In the genomic region with DNA sequence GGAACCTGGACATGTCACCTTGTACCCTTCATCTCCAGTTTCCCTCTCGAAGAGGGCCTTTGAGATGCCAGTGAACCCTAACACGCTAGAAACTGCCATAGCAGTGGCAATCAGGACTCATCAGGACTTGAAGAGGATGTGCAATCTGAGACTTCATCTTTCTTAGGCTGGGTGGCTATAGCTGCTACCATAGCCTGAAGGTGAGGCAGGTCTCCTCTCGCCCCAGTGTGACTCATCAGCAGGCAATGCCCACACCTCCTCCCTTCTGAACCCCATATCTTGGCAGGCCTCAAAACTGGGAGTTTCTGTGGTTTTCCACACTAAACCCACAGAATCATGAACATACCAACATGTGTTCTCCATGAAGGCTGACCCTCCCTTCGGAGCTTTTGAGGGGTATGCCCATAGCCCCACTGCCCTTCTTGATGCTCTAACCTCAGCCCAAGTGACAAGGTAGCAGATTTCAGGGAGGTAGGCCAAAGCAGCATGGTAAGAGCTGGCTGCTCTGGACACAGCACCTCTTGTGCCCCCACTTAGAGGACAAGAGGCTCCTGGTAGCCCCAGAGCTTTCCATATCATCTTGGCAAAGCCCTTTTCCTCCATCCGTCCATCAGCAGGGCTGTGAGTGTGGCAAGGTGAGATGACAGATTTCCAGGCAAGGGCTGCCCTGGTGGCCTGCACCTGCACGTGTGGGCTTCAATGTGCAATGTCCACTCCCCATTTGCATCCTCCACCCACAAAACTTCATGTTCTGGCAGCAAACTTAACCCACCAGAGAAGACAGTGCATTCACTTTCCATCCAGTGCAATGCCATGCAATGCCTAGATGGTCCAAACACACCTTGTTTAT, we compare ENCODE assay signal across 8 cellular contexts. TPM values are rescaled to one million over a fixed set of nuclear protein-coding genes. Genes with fewer than 3 reads are reported as not detected.
DNase-seq lines count a peak whose midpoint lies in the region; ATAC-seq and TF ChIP-seq lines count a peak whose summit lies in the region.

No MANE protein-coding gene starts in this region.

- peaks cover 3% of the 10 kb centered on the region for H3K36me3 Mint-ChIP-seq in activated naive CD4-positive, alpha-beta T cell treated with anti-CD3 and anti-CD28 coated beads for 36 hours (ENCODE audit: low read depth)
- peaks cover 14% of the 10 kb centered on the region for H3K36me3 Mint-ChIP-seq in activated CD4-positive, alpha-beta memory T cell treated with anti-CD3 and anti-CD28 coated beads, Interleukin-2, amount 10 ng/mL, durations not matched to agents 7 days and 5 days (ENCODE audit: low read depth)
- peaks cover 30% of the 10 kb centered on the region for H3K36me3 Mint-ChIP-seq in type B pancreatic cell

- ATAC-seq in left lobe of liver (no peak), HG03280 (IDR thresholded peaks at IDR 0.05; ENCODE audit: unreplicated experiment) (no peak)

- H3K9me3 Mint-ChIP-seq in activated naive CD4-positive, alpha-beta T cell treated with anti-CD3 and anti-CD28 coated beads for 36 hours = no peaks in the 10 kb centered on the region
- no peaks in the 10 kb centered on the region for H3K9me3 Mint-ChIP-seq in activated CD4-positive, alpha-beta memory T cell treated with anti-CD3 and anti-CD28 coated beads, Interleukin-2, amount 10 ng/mL, durations not matched to agents 7 days and 5 days
- no peaks in the 10 kb centered on the region for H3K9me3 Mint-ChIP-seq in type B pancreatic cell

- H3K27me3 Mint-ChIP-seq in activated naive CD4-positive, alpha-beta T cell treated with anti-CD3 and anti-CD28 coated beads for 36 hours (ENCODE audit: low read depth) = no peaks in the 10 kb centered on the region
- H3K27me3 Mint-ChIP-seq in activated CD4-positive, alpha-beta memory T cell treated with anti-CD3 and anti-CD28 coated beads, Interleukin-2, amount 10 ng/mL, durations not matched to agents 7 days and 5 days = no peaks in the 10 kb centered on the region
- H3K27me3 Mint-ChIP-seq in type B pancreatic cell = no peaks in the 10 kb centered on the region

- no peak overlapping the region for H3K27ac Mint-ChIP-seq in activated naive CD4-positive, alpha-beta T cell treated with anti-CD3 and anti-CD28 coated beads for 36 hours
- H3K27ac Mint-ChIP-seq in activated CD4-positive, alpha-beta memory T cell treated with anti-CD3 and anti-CD28 coated beads, Interleukin-2, amount 10 ng/mL, durations not matched to agents 7 days and 5 days = no peak overlapping the region
- peak overlapping the region; percentile 100 for H3K27ac Mint-ChIP-seq in type B pancreatic cell

- intact Hi-C loops in activated naive CD4-positive, alpha-beta T cell treated with anti-CD3 and anti-CD28 coated beads for 36 hours (cut with micrococcal nuclease) = loop anchor here (5.0 kb wide), 3 partner anchors 118 to 1573 kb away; partner anchors contain the start of genes MANBAL and SCAND1

- CTCF ChIA-PET in activated naive CD4-positive, alpha-beta T cell treated with anti-CD3 and anti-CD28 coated beads for 36 hours (lab: Charles Lee) = interaction anchor here (0.6 kb wide), 2 partner anchors 20 to 329 kb away, joined by 3 read pairs; no protein-coding TSS in a partner anchor
- CTCF ChIA-PET in activated CD4-positive, alpha-beta memory T cell treated with anti-CD3 and anti-CD28 coated beads, Interleukin-2, amount 10 ng/mL, durations not matched to agents 7 days and 5 days (lab: Charles Lee) = no interaction called here

- peak; percentile 34 for DNase-seq in activated naive CD4-positive, alpha-beta T cell treated with anti-CD3 and anti-CD28 coated beads for 36 hours
- no peak for DNase-seq in activated naive CD4-positive, alpha-beta T cell treated with anti-CD3 and anti-CD28 coated beads, Interleukin-2, amount 50 U/mL, for 16 hours
- DNase-seq in activated CD4-positive, alpha-beta memory T cell treated with anti-CD3 and anti-CD28 coated beads, Interleukin-2, amount 10 ng/mL, durations not matched to agents 7 days and 5 days = peak; percentile 50
- DNase-seq in left lobe of liver (ENCODE audit: low spot score) (peak; percentile 33), type B pancreatic cell (ENCODE audit: extremely low spot score, unreplicated experiment) (no peak), NCI-H1930 (lab: John Stamatoyannopoulos, UW) (no peak), DMS 273 treated with DMSO at 0.1 percent for 48 hours (lab: John Stamatoyannopoulos, UW) (no peak)

- peaks cover 48% of the 10 kb centered on the region for H3K4me1 Mint-ChIP-seq in activated naive CD4-positive, alpha-beta T cell treated with anti-CD3 and anti-CD28 coated beads for 36 hours (ENCODE audit: low read depth)
- H3K4me1 Mint-ChIP-seq in activated CD4-positive, alpha-beta memory T cell treated with anti-CD3 and anti-CD28 coated beads, Interleukin-2, amount 10 ng/mL, durations not matched to agents 7 days and 5 days = peaks cover 48% of the 10 kb centered on the region
- peaks cover 52% of the 10 kb centered on the region for H3K4me1 Mint-ChIP-seq in type B pancreatic cell (ENCODE audit: unreplicated experiment)

- no peak for TF ChIP-seq CTCF in type B pancreatic cell (conservative IDR thresholded peaks at IDR 0.05)

- POLR2A ChIA-PET in activated CD4-positive, alpha-beta memory T cell treated with anti-CD3 and anti-CD28 coated beads, Interleukin-2, amount 10 ng/mL, durations not matched to agents 7 days and 5 days (lab: Charles Lee) = no interaction called here

- H3K4me3 Mint-ChIP-seq in activated naive CD4-positive, alpha-beta T cell treated with anti-CD3 and anti-CD28 coated beads for 36 hours = no peak overlapping the region
- no peak overlapping the region for H3K4me3 Mint-ChIP-seq in activated CD4-positive, alpha-beta memory T cell treated with anti-CD3 and anti-CD28 coated beads, Interleukin-2, amount 10 ng/mL, durations not matched to agents 7 days and 5 days
- peak overlapping the region; percentile 96 for H3K4me3 Mint-ChIP-seq in type B pancreatic cell

RNA-seq across cellular contexts. Expression of gene BLCAP, which starts 2.6 kb away (rescaled TPM):
- 10 to 100 TPM; 14.2 to 16.2 TPM for total RNA-seq in activated naive CD4-positive, alpha-beta T cell treated with anti-CD3 and anti-CD28 coated beads for 36 hours
- 10 to 100 TPM; 37.7 to 39.4 TPM for total RNA-seq in activated CD4-positive, alpha-beta memory T cell treated with anti-CD3 and anti-CD28 coated beads, Interleukin-2, amount 10 ng/mL, durations not matched to agents 7 days and 5 days
- total RNA-seq in left lobe of liver = 70.4 TPM
- total RNA-seq in type B pancreatic cell (ENCODE audit: low replicate concordance) = 75.7 and 79.7 TPM in 2 replicates

RNA-seq across cellular contexts. Expression of gene NNAT, which starts 4.0 kb away (rescaled TPM):
- total RNA-seq in activated naive CD4-positive, alpha-beta T cell treated with anti-CD3 and anti-CD28 coated beads for 36 hours = under 1 TPM; 0.50 to 0.91 TPM
- total RNA-seq in activated CD4-positive, alpha-beta memory T cell treated with anti-CD3 and anti-CD28 coated beads, Interleukin-2, amount 10 ng/mL, durations not matched to agents 7 days and 5 days = not detected
- total RNA-seq in left lobe of liver (0.15 TPM), type B pancreatic cell (ENCODE audit: low replicate concordance) (19.2 and 114 TPM in 2 replicates)

Comparison
In these comparisons a context has a peak if more than half of its experiments do, and no peak if none do; other contexts are left out.
1. DNase-seq: peak in activated naive CD4-positive, alpha-beta T cell treated with anti-CD3 and anti-CD28 coated beads for 36 hours (single experiment), activated CD4-positive, alpha-beta memory T cell treated with anti-CD3 and anti-CD28 coated beads, Interleukin-2, amount 10 ng/mL, durations not matched to agents 7 days and 5 days (single experiment) and left lobe of liver (single experiment); none in activated naive CD4-positive, alpha-beta T cell treated with anti-CD3 and anti-CD28 coated beads, Interleukin-2, amount 50 U/mL, for 16 hours (single experiment), type B pancreatic cell (single experiment), NCI-H1930 (0 of 2) and DMS 273 treated with DMSO at 0.1 percent for 48 hours (single experiment).
2. RNA of gene NNAT, which starts 4.0 kb away (total RNA-seq): 19.2 to 114 TPM in type B pancreatic cell; 0.50 to 0.91 TPM in activated naive CD4-positive, alpha-beta T cell treated with anti-CD3 and anti-CD28 coated beads for 36 hours, 0.15 TPM in left lobe of liver (single experiment) and not detected in activated CD4-positive, alpha-beta memory T cell treated with anti-CD3 and anti-CD28 coated beads, Interleukin-2, amount 10 ng/mL, durations not matched to agents 7 days and 5 days; every median in the first group is over 10 times any median in the second.